Comparison of ENCODE assay signal across 22 cellular contexts in genomic region chr6:73631849-73632248, GRCh38. TPM values are rescaled to one million over a fixed set of nuclear protein-coding genes. Genes with fewer than 3 reads are reported as not detected.
DNase-seq lines count a peak whose midpoint lies in the region; ATAC-seq and TF ChIP-seq lines count a peak whose summit lies in the region.
"Had no signal": no experiment of that assay in that cellular context is flagged by ENCODE, and none has a peak within 500 bp of the region (broad histone marks: within the 10 kb centered on the region; RNA-seq: fewer than 3 reads in every experiment).

No MANE protein-coding gene starts in this region.

- H3K4me1 ChIP-seq in SK-N-SH (ENCODE audit: control insufficient read depth in 1 of 2, insufficient read depth in 2 of 2, low read depth in 1 of 2, low read length in 1 of 2) (no peaks in the 10 kb centered on the region), uterus (peaks cover 0 to under 1% of the 10 kb centered on the region in 2 donors)
- H3K4me1 ChIP-seq: heart left ventricle had no signal

- H3K27me3 ChIP-seq in SK-N-SH (ENCODE audit: insufficient read depth) (no peaks in the 10 kb centered on the region), WERI-Rb-1 (ENCODE audit: insufficient read depth, low read depth, severe bottlenecking) (no peaks in the 10 kb centered on the region), uterus (no peaks in the 10 kb centered on the region)
- H3K27me3 ChIP-seq: heart left ventricle had no signal

- no peak for TF ChIP-seq EP300 in SK-N-SH (IDR thresholded peaks at IDR 0.05; ENCODE audit: borderline replicate concordance in 1 of 2, low read depth in 1 of 2, low read length in 1 of 2)

- H4K20me1 ChIP-seq in SK-N-SH (ENCODE audit: insufficient read depth), result no peaks in the 10 kb centered on the region

- peak overlapping the region; percentile 12 for H3K27ac Mint-ChIP-seq in stimulated activated effector memory CD8-positive, alpha-beta T cell treated with anti-CD3 and anti-CD28 coated beads, Interleukin-12 subunit alpha, Interleukin-12 subunit beta, amount 100 ng/mL, for 72 hours
- H3K27ac Mint-ChIP-seq: activated naive CD4-positive, alpha-beta T cell treated with anti-CD3 and anti-CD28 coated beads for 36 hours; T-helper 17 cell; type B pancreatic cell had no signal

- TF ChIP-seq CTCF in SK-N-SH (IDR thresholded peaks at IDR 0.05), result no peak
- TF ChIP-seq CTCF in WERI-Rb-1 (IDR thresholded peaks at IDR 0.05; ENCODE audit: low read depth, low read length), result no peak
- TF ChIP-seq CTCF in fibroblast of mammary gland (conservative IDR thresholded peaks at IDR 0.05; ENCODE audit: control insufficient read depth, insufficient read depth, low read depth, low read length), result no peak
- no peak for TF ChIP-seq CTCF in uterus (IDR thresholded peaks at IDR 0.05)

- TF ChIP-seq POLR2A in uterus (IDR thresholded peaks at IDR 0.05), result no peak

- H3K36me3 Mint-ChIP-seq in stimulated activated effector memory CD8-positive, alpha-beta T cell treated with anti-CD3 and anti-CD28 coated beads, Interleukin-12 subunit alpha, Interleukin-12 subunit beta, amount 100 ng/mL, for 72 hours, result peaks cover 98% of the 10 kb centered on the region

- no peaks in the 10 kb centered on the region for H3K79me2 ChIP-seq in SK-N-SH (ENCODE audit: insufficient read depth)

- POLR2A ChIA-PET in SK-N-SH (lab: Yijun Ruan, JAX), result no interaction called here

- H3K36me3 ChIP-seq in SK-N-SH (replicated peaks in 1 of 2; ENCODE audit: control insufficient read depth in 1 of 2, insufficient read depth in 2 of 2, low read length in 1 of 2) (peaks cover 3 to 41% of the 10 kb centered on the region in 2 experiments), WERI-Rb-1 (peaks cover 11% of the 10 kb centered on the region), uterus (no peaks in the 10 kb centered on the region)
- H3K36me3 ChIP-seq: prostate gland had no signal

- no peak overlapping the region for H3K27ac ChIP-seq in SK-N-SH (ENCODE audit: low read depth in 2 of 2, low read length in 1 of 2)
- H3K27ac ChIP-seq in WERI-Rb-1, result peak overlapping the region; percentile 76; the same call in 1 of the 2 replicates
- H3K27ac ChIP-seq in uterus, result no peak overlapping the region
- H3K27ac ChIP-seq: heart left ventricle, prostate gland, skin epidermis had no signal

- no peaks in the 10 kb centered on the region for H3K4me1 Mint-ChIP-seq in stimulated activated effector memory CD8-positive, alpha-beta T cell treated with anti-CD3 and anti-CD28 coated beads, Interleukin-12 subunit alpha, Interleukin-12 subunit beta, amount 100 ng/mL, for 72 hours
- H3K4me1 Mint-ChIP-seq: IgD-negative memory B cell had no signal

- DNase-seq in SK-N-SH (no peak), WERI-Rb-1 (no peak), fibroblast of mammary gland (ENCODE audit: low read depth) (peak; percentile 80), NCI-H1092 treated with DMSO at 0.1 percent for 48 hours (lab: John Stamatoyannopoulos, UW) (no peak), uterus (no peak)
- DNase-seq in stimulated activated effector memory CD8-positive, alpha-beta T cell treated with anti-CD3 and anti-CD28 coated beads, Interleukin-12 subunit alpha, Interleukin-12 subunit beta, amount 100 ng/mL, for 72 hours (ENCODE audit: low spot score in 2 of 2), result no peak
- DNase-seq: activated CD4-positive, alpha-beta T cell treated with anti-CD3 and anti-CD28 coated beads for 48 hours; activated naive CD4-positive, alpha-beta T cell treated with anti-CD3 and anti-CD28 coated beads for 36 hours; activated T-cell treated with anti-CD3 and anti-CD28 coated beads, Interleukin-2, amount 50 U/mL, for 24 hours; amygdala; DMS53; heart left ventricle; NCI-H1436; NCI-H524; stimulated activated CD4-positive, alpha-beta T cell treated with anti-CD3 and anti-CD28 coated beads, Interleukin-1b, Interleukin-23, amount 100 ng/mL, for 48 hours; T-helper 17 cell had no signal

- H3K9me3 ChIP-seq in SK-N-SH, result no peaks in the 10 kb centered on the region
- no peaks in the 10 kb centered on the region for H3K9me3 ChIP-seq in WERI-Rb-1 (ENCODE audit: severe bottlenecking)
- no peaks in the 10 kb centered on the region for H3K9me3 ChIP-seq in uterus
- H3K9me3 ChIP-seq: heart left ventricle, prostate gland had no signal

- no peak overlapping the region for H3K4me2 ChIP-seq in SK-N-SH

- no peaks in the 10 kb centered on the region for H3F3A ChIP-seq in SK-N-SH (replicated peaks; ENCODE audit: insufficient read depth)

- peak; percentile 40; the same call in 1 of the 3 replicates for ATAC-seq in SK-N-SH treated with all-trans-retinoic acid at 6 μM for 48 hours
- ATAC-seq in stimulated activated effector memory CD8-positive, alpha-beta T cell treated with anti-CD3 and anti-CD28 coated beads, Interleukin-12 subunit alpha, Interleukin-12 subunit beta, amount 100 ng/mL, for 72 hours, result no peak
- no peak for ATAC-seq in HG02938 (IDR thresholded peaks at IDR 0.05; ENCODE audit: unreplicated experiment)
- ATAC-seq: heart left ventricle, T-helper 17 cell had no signal

- H3K9ac ChIP-seq in SK-N-SH, result no peak overlapping the region

- CTCF ChIA-PET in SK-N-SH (lab: Yijun Ruan, JAX), result interaction anchor here (1.0 kb wide), 1 partner anchor 115 kb away, joined by 3 read pairs; no protein-coding TSS in a partner anchor

- H3K4me3 Mint-ChIP-seq in stimulated activated effector memory CD8-positive, alpha-beta T cell treated with anti-CD3 and anti-CD28 coated beads, Interleukin-12 subunit alpha, Interleukin-12 subunit beta, amount 100 ng/mL, for 72 hours, result no peak overlapping the region
- H3K4me3 Mint-ChIP-seq: activated naive CD4-positive, alpha-beta T cell treated with anti-CD3 and anti-CD28 coated beads for 36 hours; activated T-cell treated with anti-CD3 and anti-CD28 coated beads, Interleukin-2, amount 50 U/mL, for 24 hours; IgD-negative memory B cell; T-helper 17 cell; type B pancreatic cell had no signal

- no peak overlapping the region for H2AFZ ChIP-seq in SK-N-SH (ENCODE audit: low read depth)

- 75% methylated on average over 5 of the region's 5 CpGs for WGBS in SK-N-SH (ENCODE audit: low lambda C conversion rate)

- H3K9me2 ChIP-seq in SK-N-SH, result no peaks in the 10 kb centered on the region

- no peak overlapping the region for H3K4me3 ChIP-seq in SK-N-SH (ENCODE audit: low read depth in 2 of 2, low read length in 1 of 2)
- no peak overlapping the region for H3K4me3 ChIP-seq in WERI-Rb-1 (ENCODE audit: low read depth, low read length)
- no peak overlapping the region for H3K4me3 ChIP-seq in fibroblast of mammary gland (ENCODE audit: control insufficient read depth, low read depth, low read length)
- H3K4me3 ChIP-seq in uterus, result no peak overlapping the region
- H3K4me3 ChIP-seq: heart left ventricle, prostate gland, skin epidermis had no signal

- no peaks in the 10 kb centered on the region for H3K9me3 Mint-ChIP-seq in stimulated activated effector memory CD8-positive, alpha-beta T cell treated with anti-CD3 and anti-CD28 coated beads, Interleukin-12 subunit alpha, Interleukin-12 subunit beta, amount 100 ng/mL, for 72 hours
- H3K9me3 Mint-ChIP-seq: activated naive CD4-positive, alpha-beta T cell treated with anti-CD3 and anti-CD28 coated beads for 36 hours; activated T-cell treated with anti-CD3 and anti-CD28 coated beads, Interleukin-2, amount 50 U/mL, for 24 hours; IgD-negative memory B cell; type B pancreatic cell had no signal

- intact Hi-C loops in uterus (cut with DNase I; ENCODE audit: low total_unique reads), result no loop called here

- no peak for TF ChIP-seq RAD21 in SK-N-SH (IDR thresholded peaks at IDR 0.05; ENCODE audit: low read length)

TF ChIP-seq in SK-N-SH treated with all-trans-retinoic acid at 6 μM for 48 hours, 23 proteins besides CTCF, POLR2A, EP300 and RAD21:
- no peak for TF ChIP-seq PATZ1 (CRISPR knock-in tag; IDR thresholded peaks at IDR 0.05; ENCODE audit: borderline replicate concordance)
TF ChIP-seq in SK-N-SH treated with all-trans-retinoic acid at 6 μM for 48 hours: peak in this region for 0.

TF ChIP-seq in SK-N-SH, 30 proteins besides CTCF, POLR2A, EP300 and RAD21:
- TF ChIP-seq FOXJ3 (CRISPR knock-in tag; IDR thresholded peaks at IDR 0.05) (no peak), MAX (IDR thresholded peaks at IDR 0.05; ENCODE audit: low read depth) (no peak)

RNA-seq across cellular contexts. Expression of gene SLC17A5, which starts 21.9 kb away (rescaled TPM):
- 9.2 and 14.0 TPM in 2 replicates for polyA plus RNA-seq in SK-N-SH (2012; rRNA removed)
- 12.4 and 14.0 TPM in 2 replicates for polyA plus RNA-seq in SK-N-SH (2012; cell fraction: cytosol; rRNA removed)
- 3.0 and 6.3 TPM in 2 replicates for polyA plus RNA-seq in SK-N-SH (2012; cell fraction: nucleus; rRNA removed)
- total RNA-seq in uterus, result 10 to 100 TPM in 2 of 4 donors, 1 to 10 TPM in 2; 3.6 to 27.4 (median 11.6) TPM
